12 cellular contexts compared by ENCODE assay signal in the genomic region with DNA sequence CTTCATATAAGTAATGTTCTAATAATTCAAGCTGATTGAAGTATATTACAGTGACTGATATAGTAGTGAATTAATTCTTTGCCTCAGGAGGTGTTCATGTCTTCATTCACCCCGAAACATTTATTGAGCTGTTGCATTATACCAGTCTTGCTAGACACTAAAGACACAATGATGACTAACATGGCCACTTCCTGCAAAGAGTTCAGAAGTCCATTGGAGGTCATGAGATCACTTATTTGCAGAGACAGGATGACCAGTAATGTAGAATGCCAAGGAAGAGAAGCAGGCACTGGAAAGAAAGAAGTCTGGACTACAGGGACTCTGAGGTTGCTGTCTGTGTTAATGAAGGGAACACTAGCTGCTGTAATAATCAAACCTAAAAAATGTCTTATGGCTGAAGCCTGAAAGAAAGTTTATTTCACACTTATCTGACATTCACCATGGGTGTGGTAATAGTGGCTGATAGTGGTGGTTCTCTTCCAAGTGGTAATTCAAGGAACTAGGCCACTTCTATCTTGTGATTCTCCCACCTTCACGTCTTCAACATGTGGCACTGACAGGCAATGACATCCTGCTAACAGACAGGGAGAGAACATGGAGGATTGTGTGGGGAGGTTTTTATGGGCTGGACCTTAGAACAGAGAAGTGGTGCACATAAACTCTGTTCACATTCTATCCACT.
A peak's percentile ranks its signal among the peaks of the same experiment; 100 is the strongest.
DNase-seq lines count a peak whose midpoint lies in the region; ATAC-seq and TF ChIP-seq lines count a peak whose summit lies in the region.
"Had no signal": no experiment of that assay in that cellular context is flagged by ENCODE, and none has a peak within 500 bp of the region (broad histone marks: within the 10 kb centered on the region; RNA-seq: fewer than 3 reads in every experiment).

No MANE protein-coding gene starts in this region.

- peak; percentile 27 to 62 for ATAC-seq in gastrocnemius medialis

- DNase-seq in NOMO-1 treated with DMSO at 0.1 percent for 48 hours (lab: John Stamatoyannopoulos, UW; ENCODE audit: unreplicated experiment) (peak; percentile 19), NOMO-1 treated with dmso at 0.1 percent for 144 hours (lab: John Stamatoyannopoulos, UW; ENCODE audit: unreplicated experiment) (no peak), SJSA1 (ENCODE audit: low read depth in 1 of 2, low spot score in 2 of 2) (peak in 1 of 2 experiments; percentile 29), fibroblast of gingiva (ENCODE audit: low read depth) (peak; percentile 53), gastrocnemius medialis (no peak), NCI-H128 (lab: John Stamatoyannopoulos, UW; ENCODE audit: unreplicated experiment) (no peak), NCI-H1417 (lab: John Stamatoyannopoulos, UW) (no peak), testis (no peak)
- DNase-seq: NCI-H345, occipital lobe, WERI-Rb-1 had no signal

- intact Hi-C loops in gastrocnemius medialis (cut with DNase I; ENCODE audit: low total_unique reads) (no loop called here), testis (cut with DNase I; ENCODE audit: low total_unique reads) (no loop called here)

- TF ChIP-seq POLR2A in gastrocnemius medialis (IDR thresholded peaks at IDR 0.05) (no peak), testis (IDR thresholded peaks at IDR 0.05) (no peak)

- WGBS in testis, 2 donors: 89 to 93% methylated on average over 2 of the region's 2 CpGs

- TF ChIP-seq CTCF in gastrocnemius medialis (IDR thresholded peaks at IDR 0.05 in 4 of 5, conservative IDR thresholded peaks at IDR 0.05 in 1 of 5): no peak
- no peak for TF ChIP-seq CTCF in testis (IDR thresholded peaks at IDR 0.05)

- H3K9me3 ChIP-seq in SJSA1 (replicated peaks) (no peaks in the 10 kb centered on the region), gastrocnemius medialis (no peaks in the 10 kb centered on the region), testis (no peaks in the 10 kb centered on the region)

- H3K36me3 ChIP-seq in SJSA1 (no peaks in the 10 kb centered on the region), gastrocnemius medialis (no peaks in the 10 kb centered on the region), testis (ENCODE audit: low read depth, missing control alignments) (no peaks in the 10 kb centered on the region)
- H3K36me3 ChIP-seq: WERI-Rb-1 had no signal

- in situ Hi-C loops in gastrocnemius medialis (cut with MboI; ENCODE audit: low sequenced_read_pairs in 4 of 4): no loop called here

- H3K27ac ChIP-seq in SJSA1 (peak overlapping the region; percentile 41; the same call in 1 of the 2 replicates), gastrocnemius medialis (no peak overlapping the region), testis (no peak overlapping the region)
- H3K27ac ChIP-seq: 22Rv1, WERI-Rb-1 had no signal

- H3K4me1 ChIP-seq in SJSA1 (replicated peaks): peaks cover 26% of the 10 kb centered on the region
- peaks cover 12 to 21% of the 10 kb centered on the region in 2 donors for H3K4me1 ChIP-seq in gastrocnemius medialis
- H3K4me1 ChIP-seq in testis: peaks cover 12% of the 10 kb centered on the region

- H3K27me3 ChIP-seq in SJSA1 (replicated peaks): no peaks in the 10 kb centered on the region
- no peaks in the 10 kb centered on the region for H3K27me3 ChIP-seq in gastrocnemius medialis
- H3K27me3 ChIP-seq in testis: no peaks in the 10 kb centered on the region

- H3K4me3 ChIP-seq in SJSA1: no peak overlapping the region
- no peak overlapping the region for H3K4me3 ChIP-seq in gastrocnemius medialis
- no peak overlapping the region for H3K4me3 ChIP-seq in testis

Comparison
In these comparisons a context has a peak if more than half of its experiments do, and no peak if none do; other contexts are left out.
1. DNase-seq: peak in NOMO-1 treated with DMSO at 0.1 percent for 48 hours (single experiment) and fibroblast of gingiva (single experiment); none in NOMO-1 treated with dmso at 0.1 percent for 144 hours (single experiment), gastrocnemius medialis (0 of 2), NCI-H128 (single experiment), NCI-H1417 (0 of 3) and testis (single experiment).